Comparison of ENCODE assay signal across 10 cellular contexts in genomic region chr22:17562906-17563870, GRCh38. TPM values are rescaled to one million over a fixed set of nuclear protein-coding genes. Genes with fewer than 3 reads are reported as not detected.
DNase-seq lines count a peak whose midpoint lies in the region; ATAC-seq and TF ChIP-seq lines count a peak whose summit lies in the region.
"Had no signal": no experiment of that assay in that cellular context is flagged by ENCODE, and none has a peak within 500 bp of the region (broad histone marks: within the 10 kb centered on the region; RNA-seq: fewer than 3 reads in every experiment).

A gene with protein sequence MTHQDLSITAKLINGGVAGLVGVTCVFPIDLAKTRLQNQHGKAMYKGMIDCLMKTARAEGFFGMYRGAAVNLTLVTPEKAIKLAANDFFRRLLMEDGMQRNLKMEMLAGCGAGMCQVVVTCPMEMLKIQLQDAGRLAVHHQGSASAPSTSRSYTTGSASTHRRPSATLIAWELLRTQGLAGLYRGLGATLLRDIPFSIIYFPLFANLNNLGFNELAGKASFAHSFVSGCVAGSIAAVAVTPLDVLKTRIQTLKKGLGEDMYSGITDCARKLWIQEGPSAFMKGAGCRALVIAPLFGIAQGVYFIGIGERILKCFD (plus strand): TSS chr22:17563498. CDS start chr22:17579945, 16,447 bp downstream.

- TF ChIP-seq CTCF in brain microvascular endothelial cell (IDR thresholded peaks at IDR 0.05; ENCODE audit: low read depth, low read length, missing control alignments), result peak; percentile 31
- TF ChIP-seq CTCF in GM20000 (IDR thresholded peaks at IDR 0.05; ENCODE audit: extremely low read depth, missing control alignments), result no peak

- no peak for ATAC-seq in GM19463 (IDR thresholded peaks at IDR 0.05; ENCODE audit: unreplicated experiment)
- ATAC-seq: activated naive CD4-positive, alpha-beta T cell treated with anti-CD3 and anti-CD28 coated beads, Interleukin-2, amount 50 U/mL, for 72 hours had no signal

- H3K27ac ChIP-seq in HUES48 (ENCODE audit: low read depth, low read length) (peak within 1 kb of the TSS; percentile 88), brain microvascular endothelial cell (no peak within 1 kb of the TSS), layer of hippocampus (ENCODE audit: low read depth, low read length) (peak within 1 kb of the TSS; percentile 96), skeletal muscle tissue (ENCODE audit: low read depth, low read length) (peak within 1 kb of the TSS; percentile 82)

- H3K4me3 ChIP-seq in HUES48 (ENCODE audit: low read depth, low read length), result 0 out of 2 replicates have a peak within 1 kb of the TSS, but pooled peaks have one; percentile 3
- H3K4me3 ChIP-seq in brain microvascular endothelial cell (ENCODE audit: low read depth, low read length), result no peak within 1 kb of the TSS
- H3K4me3 ChIP-seq in skeletal muscle tissue (ENCODE audit: low read length in 3 of 3), result peak within 1 kb of the TSS; percentile 38 to 73 (median 46)

- peaks cover 22% of the 10 kb centered on the region for H3K4me1 ChIP-seq in HUES48 (ENCODE audit: control insufficient read depth, insufficient read depth, low read length)
- peaks cover 23 to 29% (median 24%) of the 10 kb centered on the region in 3 donors for H3K4me1 ChIP-seq in skeletal muscle tissue (ENCODE audit: control insufficient read depth in 3 of 3, insufficient read depth in 3 of 3, low read length in 3 of 3)

- DNase-seq in brain microvascular endothelial cell, result no peak
- DNase-seq in NCI-H524 treated with DMSO at 0.1 percent for 48 hours (lab: John Stamatoyannopoulos, UW), result no peak
- DNase-seq in GM20000 (ENCODE audit: low spot score), result no peak
- DNase-seq in NK-92 treated with Interleukin-12 subunit alpha and Interleukin-12 subunit beta, amount 100 ng/mL, for 24 hours (lab: John Stamatoyannopoulos, UW), result no peak

- in situ Hi-C loops in brain microvascular endothelial cell (cut with HindIII; ENCODE audit: low pct_ligation_motif_present, low sequenced_read_pairs), result no loop called here

- H3K9me3 ChIP-seq in HUES48 (ENCODE audit: control insufficient read depth, insufficient read depth, low read length) (peaks cover 5% of the 10 kb centered on the region; the same call in 1 of the 2 replicates), skeletal muscle tissue (ENCODE audit: control insufficient read depth in 3 of 3, low read length in 3 of 3) (no peaks in the 10 kb centered on the region)

- no peaks in the 10 kb centered on the region for H3K27me3 ChIP-seq in HUES48 (ENCODE audit: control insufficient read depth, insufficient read depth, low read length)
- no peaks in the 10 kb centered on the region for H3K27me3 ChIP-seq in brain microvascular endothelial cell (replicated peaks)
- no peaks in the 10 kb centered on the region for H3K27me3 ChIP-seq in layer of hippocampus (ENCODE audit: control insufficient read depth, insufficient read depth, low read length)
- no peaks in the 10 kb centered on the region for H3K27me3 ChIP-seq in skeletal muscle tissue (ENCODE audit: control insufficient read depth in 3 of 3, insufficient read depth in 3 of 3, low read length in 3 of 3)

- peaks cover 22% of the 10 kb centered on the region for H3K36me3 ChIP-seq in HUES48 (ENCODE audit: control insufficient read depth, insufficient read depth, low read length)
- no peaks in the 10 kb centered on the region for H3K36me3 ChIP-seq in brain microvascular endothelial cell (replicated peaks)
- H3K36me3 ChIP-seq in skeletal muscle tissue (ENCODE audit: control insufficient read depth in 3 of 3, insufficient read depth in 3 of 3, low read length in 3 of 3), result peaks cover 0 to 2% (median 2%) of the 10 kb centered on the region in 3 donors

- H3K9ac ChIP-seq in HUES48 (ENCODE audit: low read depth, low read length) (peak within 1 kb of the TSS; percentile 59), skeletal muscle tissue (ENCODE audit: low read depth in 1 of 3, low read length in 3 of 3) (peak within 1 kb of the TSS in 2 of 3 donors; percentile 62 to 81)

RNA-seq across cellular contexts. Expression of the gene that starts here (rescaled TPM):
- not detected for total RNA-seq in skeletal muscle tissue
- total RNA-seq: activated naive CD4-positive, alpha-beta T cell treated with anti-CD3 and anti-CD28 coated beads, Interleukin-2, amount 50 U/mL, for 72 hours; mononuclear cell had no signal
